25 cellular contexts compared by ENCODE assay signal in genomic region chr6:144655376-144655775, GRCh38.
DNase-seq lines count a peak whose midpoint lies in the region; ATAC-seq and TF ChIP-seq lines count a peak whose summit lies in the region.
"Had no signal": no experiment of that assay in that cellular context is flagged by ENCODE, and none has a peak within 500 bp of the region (broad histone marks: within the 10 kb centered on the region; RNA-seq: fewer than 3 reads in every experiment).

No MANE protein-coding gene starts in this region.

- no peaks in the 10 kb centered on the region for H3K9me3 Mint-ChIP-seq in CD8-positive, alpha-beta T cell
- H3K9me3 Mint-ChIP-seq in central memory CD8-positive, alpha-beta T cell = no peaks in the 10 kb centered on the region
- no peaks in the 10 kb centered on the region for H3K9me3 Mint-ChIP-seq in nephron
- H3K9me3 Mint-ChIP-seq: activated naive CD4-positive, alpha-beta T cell treated with anti-CD3 and anti-CD28 coated beads for 36 hours had no signal

- no peak for DNase-seq in CD8-positive, alpha-beta T cell
- DNase-seq in HCEC 1CT (peak; percentile 82), brain microvascular endothelial cell (no peak), mesenteric fat pad (ENCODE audit: low spot score) (no peak)
- DNase-seq in central memory CD8-positive, alpha-beta T cell (ENCODE audit: low spot score in 2 of 2) = no peak
- DNase-seq: activated naive CD4-positive, alpha-beta T cell treated with anti-CD3 and anti-CD28 coated beads for 36 hours; activated T-cell treated with anti-CD3 and anti-CD28 coated beads, Interleukin-2, amount 50 U/mL, for 48 hours; anterior cingulate cortex; central memory CD4-positive, alpha-beta T cell; dorsolateral prefrontal cortex; foreskin keratinocyte; left colon; mesenchymal stem cell; NCI-H1092; NCI-H187 treated with DMSO at 0.1 percent for 48 hours; NCI-H69; posterior cingulate gyrus; sigmoid colon; T-helper 1 cell; transverse colon had no signal

- no peak for ATAC-seq in CD8-positive, alpha-beta T cell
- ATAC-seq in central memory CD8-positive, alpha-beta T cell (replicated peaks; ENCODE audit: extremely low read depth, poor library complexity, severe bottlenecking) = no peak
- ATAC-seq in HG02981 (IDR thresholded peaks at IDR 0.05; ENCODE audit: unreplicated experiment) (no peak), GM21526 (IDR thresholded peaks at IDR 0.05; ENCODE audit: low FRiP score, unreplicated experiment) (no peak)
- ATAC-seq: foreskin keratinocyte, left colon had no signal

- intact Hi-C loops in CD8-positive, alpha-beta T cell (cut with DNase I, micrococcal nuclease) = loop anchor here in 1 of 2 experiments (2.0 to 5.0 kb wide), 2 partner anchors 17 to 43 kb away; no protein-coding TSS in a partner anchor

- H3K36me3 Mint-ChIP-seq in CD8-positive, alpha-beta T cell = no peaks in the 10 kb centered on the region
- peaks cover 11% of the 10 kb centered on the region for H3K36me3 Mint-ChIP-seq in central memory CD8-positive, alpha-beta T cell (ENCODE audit: insufficient read depth)
- H3K36me3 Mint-ChIP-seq in nephron (ENCODE audit: low read depth) = no peaks in the 10 kb centered on the region

- H3K27ac Mint-ChIP-seq in CD8-positive, alpha-beta T cell = peak overlapping the region; percentile 68
- H3K27ac Mint-ChIP-seq in central memory CD8-positive, alpha-beta T cell (ENCODE audit: low read depth) = peak overlapping the region; percentile 84
- peak overlapping the region; percentile 9 to 55 (median 19) for H3K27ac Mint-ChIP-seq in nephron
- H3K27ac Mint-ChIP-seq: activated naive CD4-positive, alpha-beta T cell treated with anti-CD3 and anti-CD28 coated beads for 36 hours had no signal

- POLR2A ChIA-PET in CD8-positive, alpha-beta T cell (lab: Charles Lee) = interaction anchor here (1.4 kb wide), 1 partner anchor 23 kb away, joined by 3 read pairs; no protein-coding TSS in a partner anchor

- H3K4me3 ChIP-seq in CD8-positive, alpha-beta T cell (ENCODE audit: low read depth, low read length) = no peak overlapping the region
- no peak overlapping the region for H3K4me3 ChIP-seq in brain microvascular endothelial cell (ENCODE audit: low read depth, low read length)
- H3K4me3 ChIP-seq: dorsolateral prefrontal cortex, sigmoid colon, SJSA1, transverse colon had no signal

- H3K27me3 ChIP-seq in CD8-positive, alpha-beta T cell (ENCODE audit: insufficient read depth, low read length) = no peaks in the 10 kb centered on the region
- no peaks in the 10 kb centered on the region for H3K27me3 ChIP-seq in brain microvascular endothelial cell (replicated peaks)
- H3K27me3 ChIP-seq: dorsolateral prefrontal cortex, foreskin keratinocyte, sigmoid colon, SJSA1, transverse colon had no signal

- H3K4me1 Mint-ChIP-seq in CD8-positive, alpha-beta T cell (ENCODE audit: low read depth) = peaks cover 70% of the 10 kb centered on the region
- peaks cover 56% of the 10 kb centered on the region for H3K4me1 Mint-ChIP-seq in central memory CD8-positive, alpha-beta T cell
- peaks cover 28% of the 10 kb centered on the region for H3K4me1 Mint-ChIP-seq in nephron

- no peak overlapping the region for H3K27ac ChIP-seq in CD8-positive, alpha-beta T cell (ENCODE audit: low read depth, low read length)
- H3K27ac ChIP-seq in brain microvascular endothelial cell = no peak overlapping the region
- H3K27ac ChIP-seq: dorsolateral prefrontal cortex, foreskin keratinocyte, sigmoid colon, SJSA1, transverse colon had no signal

- no peaks in the 10 kb centered on the region for H3K27me3 Mint-ChIP-seq in CD8-positive, alpha-beta T cell (ENCODE audit: low read depth)
- H3K27me3 Mint-ChIP-seq in central memory CD8-positive, alpha-beta T cell = no peaks in the 10 kb centered on the region
- H3K27me3 Mint-ChIP-seq in nephron (ENCODE audit: low read depth) = no peaks in the 10 kb centered on the region

- no peaks in the 10 kb centered on the region for H3K36me3 ChIP-seq in CD8-positive, alpha-beta T cell (ENCODE audit: insufficient read depth, low read length)
- no peaks in the 10 kb centered on the region for H3K36me3 ChIP-seq in brain microvascular endothelial cell (replicated peaks)
- H3K36me3 ChIP-seq: sigmoid colon, SJSA1, transverse colon had no signal

- H3K4me1 ChIP-seq in CD8-positive, alpha-beta T cell (ENCODE audit: insufficient read depth, low read length) = peaks cover 28% of the 10 kb centered on the region

- CTCF ChIA-PET in CD8-positive, alpha-beta T cell (lab: Charles Lee) = no interaction called here

- no peak overlapping the region for H3K4me3 Mint-ChIP-seq in CD8-positive, alpha-beta T cell
- no peak overlapping the region for H3K4me3 Mint-ChIP-seq in central memory CD8-positive, alpha-beta T cell
- H3K4me3 Mint-ChIP-seq in nephron = no peak overlapping the region
- H3K4me3 Mint-ChIP-seq: activated naive CD4-positive, alpha-beta T cell treated with anti-CD3 and anti-CD28 coated beads for 36 hours; CD14-positive monocyte had no signal

- TF ChIP-seq CTCF in CD8-positive, alpha-beta T cell (IDR thresholded peaks at IDR 0.05) = no peak
- TF ChIP-seq CTCF in nephron (IDR thresholded peaks at IDR 0.05; ENCODE audit: unreplicated experiment in 3 of 3) (no peak), brain microvascular endothelial cell (IDR thresholded peaks at IDR 0.05; ENCODE audit: low read depth, low read length, missing control alignments) (no peak)

- in situ Hi-C loops in brain microvascular endothelial cell (cut with HindIII; ENCODE audit: low pct_ligation_motif_present, low sequenced_read_pairs) = no loop called here

- H3K9me3 ChIP-seq in CD8-positive, alpha-beta T cell (ENCODE audit: low read length) = no peaks in the 10 kb centered on the region
- H3K9me3 ChIP-seq: sigmoid colon, SJSA1, transverse colon had no signal

Comparison
In these comparisons a context has a peak if more than half of its experiments do, and no peak if none do; other contexts are left out.
1. H3K27ac Mint-ChIP-seq: peak in every context shown above with its lines; median percentile 84 in central memory CD8-positive, alpha-beta T cell; 68 in CD8-positive, alpha-beta T cell; 19 in nephron.